ENCODE assay signal across 8 cellular contexts in genomic region chr4:180828455-180829018, GRCh38.
DNase-seq lines count a peak whose midpoint lies in the region; ATAC-seq and TF ChIP-seq lines count a peak whose summit lies in the region.

No MANE protein-coding gene starts in this region.

- H3K4me1 ChIP-seq in thoracic aorta (ENCODE audit: control insufficient read depth in 1 of 2, low read depth in 2 of 2) = peaks cover 0 to 6% of the 10 kb centered on the region in 2 donors

- ATAC-seq in thoracic aorta (ENCODE audit: insufficient number of reproducible peaks, low FRiP score, low read depth) = no peak
- no peak for ATAC-seq in HG03342 (IDR thresholded peaks at IDR 0.05; ENCODE audit: unreplicated experiment)

- no peaks in the 10 kb centered on the region for H3K9me3 ChIP-seq in thoracic aorta

- H3K27ac ChIP-seq in thoracic aorta = no peak overlapping the region

- DNase-seq in SKM-1 treated with dmso at 0.1 percent for 144 hours (lab: John Stamatoyannopoulos, UW; ENCODE audit: unreplicated experiment) = peak; percentile 37
- DNase-seq in SKM-1 (lab: John Stamatoyannopoulos, UW; ENCODE audit: unreplicated experiment) = no peak
- peak; percentile 80 for DNase-seq in NCI-H146 (lab: John Stamatoyannopoulos, UW)
- peak; percentile 1 to 33 for DNase-seq in SW 1271 (lab: John Stamatoyannopoulos, UW)
- DNase-seq in glomerular endothelial cell (ENCODE audit: extremely low read depth, low read depth, low spot score) = peak; percentile 7
- no peak for DNase-seq in thoracic aorta (ENCODE audit: low spot score)
- no peak for DNase-seq in stimulated activated CD4-positive, alpha-beta T cell treated with anti-CD3 and anti-CD28 coated beads, Interleukin-12 subunit alpha, Interleukin-12 subunit beta, amount 100 ng/mL, for 4 hours

- H3K27me3 ChIP-seq in thoracic aorta (replicated peaks; ENCODE audit: insufficient read depth) = no peaks in the 10 kb centered on the region

- H3K36me3 ChIP-seq in thoracic aorta = no peaks in the 10 kb centered on the region

- peak; percentile 49 for TF ChIP-seq CTCF in thoracic aorta (IDR thresholded peaks at IDR 0.05)

- no peak overlapping the region for H3K4me3 ChIP-seq in thoracic aorta

Comparison
In these comparisons a context has a peak if more than half of its experiments do, and no peak if none do; other contexts are left out.
1. DNase-seq: peak in SKM-1 treated with dmso at 0.1 percent for 144 hours (single experiment), NCI-H146 (single experiment), SW 1271 (2 of 2) and glomerular endothelial cell (single experiment); none in SKM-1 (single experiment), thoracic aorta (single experiment) and stimulated activated CD4-positive, alpha-beta T cell treated with anti-CD3 and anti-CD28 coated beads, Interleukin-12 subunit alpha, Interleukin-12 subunit beta, amount 100 ng/mL, for 4 hours (single experiment).